Comparison of ENCODE assay signal across 14 cellular contexts in the genomic region with DNA sequence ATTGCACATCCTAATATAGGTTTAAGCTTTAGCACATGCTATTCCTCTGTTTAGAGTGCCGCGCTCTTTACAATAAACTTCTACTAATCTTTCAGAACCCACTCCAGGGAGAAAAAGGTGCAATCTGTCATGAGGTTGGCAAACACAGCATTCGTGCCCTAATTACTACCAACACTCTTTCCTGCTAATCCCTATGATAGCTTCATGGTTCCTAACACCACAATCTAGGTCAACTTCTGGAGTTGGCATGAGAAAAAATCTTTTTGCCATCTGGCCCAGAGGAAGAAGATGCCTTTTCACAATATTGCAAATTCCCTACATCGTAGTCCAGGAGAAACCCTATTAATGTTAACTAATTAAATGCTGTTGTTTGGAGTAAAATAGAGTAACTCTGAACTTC. TPM values are rescaled to one million over a fixed set of nuclear protein-coding genes. Genes with fewer than 3 reads are reported as not detected.
DNase-seq lines count a peak whose midpoint lies in the region; ATAC-seq lines count a peak whose summit lies in the region.
"Had no signal": no experiment of that assay in that cellular context is flagged by ENCODE, and none has a peak within 500 bp of the region (broad histone marks: within the 10 kb centered on the region; RNA-seq: fewer than 3 reads in every experiment).

No MANE protein-coding gene starts in this region.

- H3K27me3 ChIP-seq in right cardiac atrium (ENCODE audit: control insufficient read depth, insufficient read depth), result no peaks in the 10 kb centered on the region
- H3K27me3 ChIP-seq: BLaER1 treated with 17β-estradiol and CSF1 and Interleukin-3, amounts not matched to agents 10 nM and 100 nM had no signal

- no peaks in the 10 kb centered on the region for H3K9me3 ChIP-seq in right cardiac atrium (ENCODE audit: control insufficient read depth, low read length)
- H3K9me3 ChIP-seq: BLaER1 treated with 17β-estradiol and CSF1 and Interleukin-3, amounts not matched to agents 10 nM and 100 nM; HAP-1 had no signal

- 88% methylated on average over 4 of the region's 4 CpGs for WGBS in right cardiac atrium

- DNase-seq in NCI-H82 (lab: John Stamatoyannopoulos, UW), result peak; percentile 48
- no peak for DNase-seq in NCI-H82 treated with DMSO at 0.1 percent for 48 hours (lab: John Stamatoyannopoulos, UW; ENCODE audit: unreplicated experiment)
- DNase-seq in NCI-H524 (lab: John Stamatoyannopoulos, UW), result peak; percentile 35 to 80
- DNase-seq in cerebellar cortex (ENCODE audit: low spot score), result peak; percentile 87
- no peak for DNase-seq in DMS153 (lab: John Stamatoyannopoulos, UW)
- DNase-seq in right cardiac atrium, result no peak
- DNase-seq: 8988T; Calu3; CD8-positive, alpha-beta T cell; GDM1; KG1 had no signal

- H3K27ac ChIP-seq in right cardiac atrium (ENCODE audit: low read length), result no peak overlapping the region
- H3K27ac ChIP-seq: BLaER1 treated with 17β-estradiol and CSF1 and Interleukin-3, amounts not matched to agents 10 nM and 100 nM had no signal

- ATAC-seq in HG03045 (IDR thresholded peaks at IDR 0.05; ENCODE audit: unreplicated experiment), result no peak
- ATAC-seq in right cardiac atrium, result no peak
- ATAC-seq: CD8-positive, alpha-beta T cell had no signal

- no peak overlapping the region for H3K4me3 ChIP-seq in right cardiac atrium (ENCODE audit: low read length)
- H3K4me3 ChIP-seq: BLaER1 treated with 17β-estradiol and CSF1 and Interleukin-3, amounts not matched to agents 10 nM and 100 nM; HAP-1 had no signal

- intact Hi-C loops in right cardiac atrium (cut with DNase I), result no loop called here

- no peaks in the 10 kb centered on the region for H3K4me1 ChIP-seq in right cardiac atrium (ENCODE audit: control insufficient read depth, insufficient read depth, low read length)

RNA-seq across cellular contexts. Expression of a gene that starts 39.6 kb away (rescaled TPM):
- total RNA-seq in right cardiac atrium, result 10 to 100 TPM; 11.9 to 12.8 (median 12.5) TPM
- 8.4 TPM for polyA plus RNA-seq in right cardiac atrium

Comparison
In these comparisons a context has a peak if more than half of its experiments do, and no peak if none do; other contexts are left out.
1. DNase-seq: peak in NCI-H82 (single experiment), NCI-H524 (2 of 2) and cerebellar cortex (single experiment); none in NCI-H82 treated with DMSO at 0.1 percent for 48 hours (single experiment), DMS153 (single experiment) and right cardiac atrium (0 of 3).